Comparison of ENCODE assay signal across 1 cellular context in genomic region chrX:21840199-21840557, GRCh38.
TF ChIP-seq lines count a peak whose summit lies in the region.

No MANE protein-coding gene starts in this region.

TF ChIP-seq in H1, 55 proteins besides CTCF, POLR2A, EP300 and RAD21:
- TF ChIP-seq HDAC6 (IDR thresholded peaks at IDR 0.05; ENCODE audit: low read depth, low read length) (no peak), CHD1 (IDR thresholded peaks at IDR 0.05; ENCODE audit: low read depth, low read length) (no peak), SIRT6 (IDR thresholded peaks at IDR 0.05; ENCODE audit: low read length) (no peak), E2F6 (IDR thresholded peaks at IDR 0.05) (no peak), CEBPB (IDR thresholded peaks at IDR 0.05; ENCODE audit: low read depth, low read length) (no peak), EGR1 (IDR thresholded peaks at IDR 0.05; ENCODE audit: borderline replicate concordance, low read depth, low read length) (no peak), CTBP2 (IDR thresholded peaks at IDR 0.05; ENCODE audit: borderline replicate concordance, insufficient read depth, insufficient read length, low read length) (no peak), PHF8 (conservative IDR thresholded peaks at IDR 0.05; ENCODE audit: low read depth, low read length) (no peak)
